22 cellular contexts compared by ENCODE assay signal in the genomic region with DNA sequence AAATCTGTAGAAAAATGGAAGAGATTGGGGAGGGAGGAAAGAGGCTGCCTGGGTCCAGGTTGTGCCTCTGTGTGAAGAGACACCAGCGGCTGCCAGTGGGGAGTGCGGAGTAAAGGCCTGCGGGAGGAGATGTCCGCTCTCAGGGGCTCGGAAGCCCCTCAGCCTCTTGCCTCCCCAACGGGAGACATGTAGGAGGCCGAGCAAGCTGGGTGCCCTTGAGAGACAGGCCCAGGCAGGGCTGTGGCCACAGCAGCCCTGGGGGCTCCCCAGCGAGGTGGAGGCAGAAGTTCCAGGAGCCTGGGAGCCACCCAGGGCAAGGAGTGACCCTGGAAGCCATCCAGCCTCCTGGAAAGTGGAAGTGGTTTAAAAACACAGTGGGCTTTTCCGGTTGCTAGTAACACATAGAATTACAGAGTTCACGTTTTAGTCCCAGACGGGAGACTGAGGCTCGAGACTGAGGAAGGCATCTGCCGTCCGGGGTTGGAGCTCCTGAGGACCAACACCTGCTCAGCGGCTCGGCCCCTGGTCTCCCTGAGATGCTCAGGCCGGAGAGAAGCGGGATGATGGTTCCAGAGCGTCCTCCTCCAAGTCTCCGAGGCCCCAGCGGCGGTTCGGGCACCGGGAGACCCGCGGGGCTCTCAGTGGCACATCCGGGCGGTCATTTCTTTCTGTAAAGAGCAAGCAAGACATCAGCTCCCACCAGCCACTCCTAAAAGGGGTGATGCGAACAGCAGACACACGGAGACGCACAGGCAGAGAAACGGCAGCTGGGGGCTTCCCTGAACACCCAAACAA. TPM values are rescaled to one million over a fixed set of nuclear protein-coding genes. Genes with fewer than 3 reads are reported as not detected.
A peak's percentile ranks its signal among the peaks of the same experiment; 100 is the strongest.
DNase-seq lines count a peak whose midpoint lies in the region; ATAC-seq, FAIRE-seq and TF ChIP-seq lines count a peak whose summit lies in the region.
"Had no signal": no experiment of that assay in that cellular context is flagged by ENCODE, and none has a peak within 500 bp of the region (broad histone marks: within the 10 kb centered on the region; RNA-seq: fewer than 3 reads in every experiment).

No MANE protein-coding gene starts in this region.

- dilution Hi-C loops in mammary epithelial cell (cut with HindIII; ENCODE audit: low sequenced_read_pairs): no loop called here

- peaks cover 57% of the 10 kb centered on the region for H3K36me3 Mint-ChIP-seq in stimulated activated naive CD8-positive, alpha-beta T cell treated with anti-CD3 and anti-CD28 coated beads, Interleukin-15, Interleukin-2, amounts not matched to agents 100 ng/mL and 50 ng/mL, for 24 hours (ENCODE audit: low read depth)
- peaks cover 41% of the 10 kb centered on the region for H3K36me3 Mint-ChIP-seq in activated CD4-positive, alpha-beta memory T cell treated with anti-CD3 and anti-CD28 coated beads for 36 hours

- H2AK5ac ChIP-seq in neuronal stem cell (ENCODE audit: low read depth, low read length): no peak overlapping the region

- H3K27ac ChIP-seq in kidney (ENCODE audit: low read depth in 2 of 2, low read length in 2 of 2): no peak overlapping the region
- peak overlapping the region in 2 of 4 donors; percentile 3 to 43 for H3K27ac ChIP-seq in gastroesophageal sphincter
- no peak overlapping the region for H3K27ac ChIP-seq in mammary epithelial cell (ENCODE audit: insufficient read depth, low read depth, low read length)
- H3K27ac ChIP-seq in neuronal stem cell (replicated peaks; ENCODE audit: low read length): no peak overlapping the region
- H3K27ac ChIP-seq: pancreas had no signal

- H3K9me3 Mint-ChIP-seq in stimulated activated naive CD8-positive, alpha-beta T cell treated with anti-CD3 and anti-CD28 coated beads, Interleukin-15, Interleukin-2, amounts not matched to agents 100 ng/mL and 50 ng/mL, for 24 hours: no peaks in the 10 kb centered on the region
- no peaks in the 10 kb centered on the region for H3K9me3 Mint-ChIP-seq in activated CD4-positive, alpha-beta memory T cell treated with anti-CD3 and anti-CD28 coated beads for 36 hours

- H3K79me2 ChIP-seq in mammary epithelial cell (ENCODE audit: insufficient read depth, low read length): peaks cover 9% of the 10 kb centered on the region

- no peak overlapping the region for H2BK120ac ChIP-seq in neuronal stem cell (ENCODE audit: low read depth, low read length)

- in situ Hi-C loops in mammary epithelial cell (cut with MboI; ENCODE audit: low sequenced_read_pairs in 2 of 2): no loop called here

- intact Hi-C loops in activated CD4-positive, alpha-beta memory T cell treated with anti-CD3 and anti-CD28 coated beads for 36 hours (cut with micrococcal nuclease): no loop called here
- intact Hi-C loops in kidney (cut with DNase I) (loop anchor here (5.0 kb wide), 1 partner anchor 51 kb away; no protein-coding TSS in a partner anchor), mammary epithelial cell (cut with micrococcal nuclease) (no loop called here)

- no peak overlapping the region for H3K23ac ChIP-seq in neuronal stem cell (ENCODE audit: low read depth, low read length, poor library complexity)

- no peak overlapping the region for H2BK15ac ChIP-seq in neuronal stem cell (ENCODE audit: low read length)

- WGBS in gastroesophageal sphincter (ENCODE audit: low coverage in 1 of 2), 2 donors: 89% methylated on average over 9 of the region's 32 CpGs; no CpG with 5 or more reads in 1 of the 2 donors
- 89% methylated on average over 28 of the region's 32 CpGs for WGBS in mammary epithelial cell (ENCODE audit: low coverage, missing lambda C conversion rate)
- no CpG with 5 or more reads among the region's 32 CpGs for WGBS in neuronal stem cell (ENCODE audit: extremely low coverage in 2 of 2, insufficient read length in 2 of 2, insufficient replicate concordance in 1 of 2), 2 donors

- TF ChIP-seq CTCF in kidney (IDR thresholded peaks at IDR 0.05; ENCODE audit: borderline replicate concordance, extremely low read depth, insufficient read depth): no peak
- no peak for TF ChIP-seq CTCF in gastroesophageal sphincter (IDR thresholded peaks at IDR 0.05)
- no peak for TF ChIP-seq CTCF in mammary epithelial cell (conservative IDR thresholded peaks at IDR 0.05 in 1 of 2, IDR thresholded peaks at IDR 0.05 in 1 of 2; ENCODE audit: extremely low read depth in 1 of 2, insufficient read depth in 1 of 2, low read depth in 1 of 2, low read length in 2 of 2)

- no peak for TF ChIP-seq POLR2A in gastroesophageal sphincter (IDR thresholded peaks at IDR 0.05)

- POLR2A ChIA-PET in activated CD4-positive, alpha-beta memory T cell treated with anti-CD3 and anti-CD28 coated beads for 36 hours (lab: Charles Lee): interaction anchor here (2.2 kb wide), 1 partner anchor 10 kb away, joined by 8 read pairs; no protein-coding TSS in a partner anchor

- H3K27me3 ChIP-seq in gastroesophageal sphincter (no peaks in the 10 kb centered on the region), mammary epithelial cell (ENCODE audit: insufficient read depth, low read length) (no peaks in the 10 kb centered on the region), neuronal stem cell (ENCODE audit: control insufficient read depth in 3 of 3, insufficient read depth in 3 of 3, low read depth in 1 of 3, low read length in 3 of 3) (no peaks in the 10 kb centered on the region)
- H3K27me3 ChIP-seq: body of pancreas, colonic mucosa, pancreas, testis had no signal

- H4K91ac ChIP-seq in neuronal stem cell (ENCODE audit: low read depth, low read length, poor library complexity): no peak overlapping the region

- no peaks in the 10 kb centered on the region for H3K4me1 ChIP-seq in kidney (ENCODE audit: control insufficient read depth in 1 of 2, insufficient read depth in 1 of 2, low read depth in 1 of 2, low read length in 2 of 2)
- peaks cover 0 to 23% (median 5%) of the 10 kb centered on the region in 3 donors for H3K4me1 ChIP-seq in gastroesophageal sphincter
- H3K4me1 ChIP-seq in mammary epithelial cell (ENCODE audit: insufficient read depth, low read length): no peaks in the 10 kb centered on the region
- H3K4me1 ChIP-seq in neuronal stem cell (ENCODE audit: control insufficient read depth in 2 of 2, insufficient read depth in 1 of 2, low read depth in 1 of 2, low read length in 2 of 2): peaks cover 0 to 2% of the 10 kb centered on the region in 2 donors

- peaks cover 21% of the 10 kb centered on the region for H3K4me1 Mint-ChIP-seq in stimulated activated naive CD8-positive, alpha-beta T cell treated with anti-CD3 and anti-CD28 coated beads, Interleukin-15, Interleukin-2, amounts not matched to agents 100 ng/mL and 50 ng/mL, for 24 hours (ENCODE audit: low read depth)
- peaks cover 12% of the 10 kb centered on the region for H3K4me1 Mint-ChIP-seq in activated CD4-positive, alpha-beta memory T cell treated with anti-CD3 and anti-CD28 coated beads for 36 hours (ENCODE audit: low read depth)

- no peak overlapping the region for H3K14ac ChIP-seq in neuronal stem cell (ENCODE audit: low read length)

- no peak for TF ChIP-seq EP300 in gastroesophageal sphincter (IDR thresholded peaks at IDR 0.05)

- H4K8ac ChIP-seq in neuronal stem cell (ENCODE audit: low read depth, low read length): no peak overlapping the region

- peaks cover 2% of the 10 kb centered on the region for H3K79me1 ChIP-seq in neuronal stem cell (ENCODE audit: low read depth, low read length)

- no peak for ATAC-seq in stimulated activated naive CD8-positive, alpha-beta T cell treated with anti-CD3 and anti-CD28 coated beads, Interleukin-15, Interleukin-2, amounts not matched to agents 100 U/mL and 50 U/mL, for 24 hours
- no peak for ATAC-seq in gastroesophageal sphincter
- ATAC-seq: body of pancreas, left lobe of liver, pancreas had no signal

- FAIRE-seq in kidney (lab: Jason Lieb, UNC): no peak
- FAIRE-seq: frontal cortex, G401.6, GM12892, pancreas, TTC549 had no signal

- CTCF ChIA-PET in activated CD4-positive, alpha-beta memory T cell treated with anti-CD3 and anti-CD28 coated beads for 36 hours (lab: Charles Lee): no interaction called here
- CTCF ChIA-PET in mammary epithelial cell (lab: Charles Lee; ENCODE audit: low non-redundant PET): no interaction called here

- no peak overlapping the region for H2BK12ac ChIP-seq in neuronal stem cell (ENCODE audit: low read length)

- H2AFZ ChIP-seq in mammary epithelial cell (ENCODE audit: low read depth, low read length) (no peak overlapping the region), neuronal stem cell (ENCODE audit: low read length) (no peak overlapping the region)

- no TSS peak for BruUV-seq in mammary epithelial cell (replicated peaks; lab: Mats Ljungman, UMichigan)

- no peaks in the 10 kb centered on the region for H3K27me3 Mint-ChIP-seq in stimulated activated naive CD8-positive, alpha-beta T cell treated with anti-CD3 and anti-CD28 coated beads, Interleukin-15, Interleukin-2, amounts not matched to agents 100 ng/mL and 50 ng/mL, for 24 hours
- H3K27me3 Mint-ChIP-seq in activated CD4-positive, alpha-beta memory T cell treated with anti-CD3 and anti-CD28 coated beads for 36 hours: no peaks in the 10 kb centered on the region

- H3K36me3 ChIP-seq in kidney (ENCODE audit: control insufficient read depth in 1 of 2, insufficient read depth in 2 of 2, low read length in 2 of 2) (peaks cover 6 to 8% of the 10 kb centered on the region in 2 donors), gastroesophageal sphincter (peaks cover 0 to 72% of the 10 kb centered on the region in 2 donors), mammary epithelial cell (ENCODE audit: insufficient read depth, low read length) (peaks cover 28% of the 10 kb centered on the region), neuronal stem cell (replicated peaks in 1 of 2; ENCODE audit: control insufficient read depth in 2 of 2, insufficient read depth in 2 of 2, low read length in 2 of 2) (peaks cover 28 to 69% of the 10 kb centered on the region in 2 donors)

- no peak for DNase-seq in stimulated activated naive CD8-positive, alpha-beta T cell treated with anti-CD3 and anti-CD28 coated beads, Interleukin-15, Interleukin-2, amounts not matched to agents 100 U/mL and 50 U/mL, for 24 hours
- DNase-seq in activated CD4-positive, alpha-beta memory T cell treated with anti-CD3 and anti-CD28 coated beads for 36 hours: no peak
- DNase-seq in kidney (peak; percentile 63), NCI-H2107 (lab: John Stamatoyannopoulos, UW) (no peak), mammary epithelial cell (no peak), neuronal stem cell (ENCODE audit: low spot score) (no peak)
- DNase-seq: body of pancreas; colonic mucosa; MM.1S; NCI-H1694 treated with DMSO at 0.1 percent for 48 hours; NCI-H446 treated with DMSO at 0.1 percent for 48 hours; SIG-M5; stimulated activated CD4-positive, alpha-beta T cell treated with anti-CD3 and anti-CD28 coated beads, Interleukin-2, amount 100 ng/mL, for 48 hours; testis had no signal

- H2BK5ac ChIP-seq in neuronal stem cell (ENCODE audit: low read length): no peak overlapping the region

- peak overlapping the region; percentile 11 for H3K27ac Mint-ChIP-seq in stimulated activated naive CD8-positive, alpha-beta T cell treated with anti-CD3 and anti-CD28 coated beads, Interleukin-15, Interleukin-2, amounts not matched to agents 100 ng/mL and 50 ng/mL, for 24 hours
- H3K27ac Mint-ChIP-seq in activated CD4-positive, alpha-beta memory T cell treated with anti-CD3 and anti-CD28 coated beads for 36 hours: peak overlapping the region; percentile 57

- H3K9ac ChIP-seq in kidney (ENCODE audit: low read length in 2 of 2) (no peak overlapping the region), mammary epithelial cell (ENCODE audit: insufficient read depth, low read length) (no peak overlapping the region), neuronal stem cell (ENCODE audit: low read depth, low read length, poor library complexity) (no peak overlapping the region)

- no peaks in the 10 kb centered on the region for H4K20me1 ChIP-seq in mammary epithelial cell (ENCODE audit: insufficient read depth, low read length)

- H3K4ac ChIP-seq in neuronal stem cell (ENCODE audit: low read length): no peak overlapping the region

- H3K4me3 Mint-ChIP-seq in stimulated activated naive CD8-positive, alpha-beta T cell treated with anti-CD3 and anti-CD28 coated beads, Interleukin-15, Interleukin-2, amounts not matched to agents 100 ng/mL and 50 ng/mL, for 24 hours: no peak overlapping the region
- H3K4me3 Mint-ChIP-seq in activated CD4-positive, alpha-beta memory T cell treated with anti-CD3 and anti-CD28 coated beads for 36 hours: no peak overlapping the region

- H3K9me3 ChIP-seq in kidney (ENCODE audit: control insufficient read depth in 1 of 2, low read length in 2 of 2) (no peaks in the 10 kb centered on the region), gastroesophageal sphincter (no peaks in the 10 kb centered on the region), mammary epithelial cell (replicated peaks; ENCODE audit: insufficient read depth, low read length) (no peaks in the 10 kb centered on the region), neuronal stem cell (replicated peaks in 1 of 2; ENCODE audit: control insufficient read depth in 2 of 2, insufficient read depth in 1 of 2, low read depth in 1 of 2, low read length in 2 of 2) (peaks cover 0 to 2% of the 10 kb centered on the region in 2 donors)
- H3K9me3 ChIP-seq: body of pancreas, colonic mucosa, pancreas, testis had no signal

- no peak overlapping the region for H3K4me2 ChIP-seq in mammary epithelial cell (ENCODE audit: insufficient read depth, low read depth, low read length)
- H3K4me2 ChIP-seq in neuronal stem cell (ENCODE audit: insufficient read depth, low read length, poor library complexity, severe bottlenecking): no peak overlapping the region

- H3K18ac ChIP-seq in neuronal stem cell (ENCODE audit: low read length): no peak overlapping the region

- H3K4me3 ChIP-seq in kidney (ENCODE audit: low read length in 2 of 2) (no peak overlapping the region), gastroesophageal sphincter (no peak overlapping the region), mammary epithelial cell (replicated peaks in 1 of 3; ENCODE audit: insufficient read depth in 1 of 3, low read depth in 2 of 3, low read length in 3 of 3) (no peak overlapping the region), neuronal stem cell (ENCODE audit: low read length in 2 of 2) (no peak overlapping the region)
- H3K4me3 ChIP-seq: body of pancreas, colonic mucosa, pancreas, testis had no signal

RNA-seq across cellular contexts. Expression of a gene that starts 21.9 kb away (rescaled TPM):
- total RNA-seq in activated CD4-positive, alpha-beta memory T cell treated with anti-CD3 and anti-CD28 coated beads for 36 hours: 100 to 1,000 TPM; 143 to 157 TPM
- total RNA-seq in kidney (190 TPM), gastroesophageal sphincter (100 to 1,000 TPM in 3 of 4 donors, 10 to 100 TPM in 1; 98.4 to 195 (median 173) TPM), mammary epithelial cell (100 to 1,000 TPM in 1 of 2 donors, 10 to 100 TPM in 1; 91.7 to 248 TPM)
- polyA plus RNA-seq in kidney (ENCODE audit: insufficient read depth, low read depth, low replicate concordance) (67.2 TPM), mammary epithelial cell (152 TPM)
- polyA minus RNA-seq in mammary epithelial cell: 244 TPM
- polyA plus RNA-seq in neuronal stem cell (2013, experiment 1 of 2): 138 TPM
- polyA plus RNA-seq in neuronal stem cell (2013, experiment 2 of 2): 146 TPM

RNA-seq across cellular contexts. Expression of a gene that starts 23.2 kb away (rescaled TPM):
- total RNA-seq in activated CD4-positive, alpha-beta memory T cell treated with anti-CD3 and anti-CD28 coated beads for 36 hours: 100 to 1,000 TPM; 117 to 122 TPM
- total RNA-seq in kidney (59.7 TPM), gastroesophageal sphincter (10 to 100 TPM; 29.0 to 69.9 (median 38.6) TPM), mammary epithelial cell (10 to 100 TPM; 22.0 to 91.4 TPM)
- polyA plus RNA-seq in kidney (ENCODE audit: insufficient read depth, low read depth, low replicate concordance) (16.9 TPM), mammary epithelial cell (84.2 TPM)
- 147 TPM for polyA minus RNA-seq in mammary epithelial cell
- polyA plus RNA-seq in neuronal stem cell (2013, experiment 1 of 2): 15.6 TPM
- 16.1 TPM for polyA plus RNA-seq in neuronal stem cell (2013, experiment 2 of 2)

RNA-seq across cellular contexts. Expression of a gene that starts 23.8 kb away (rescaled TPM):
- total RNA-seq in activated CD4-positive, alpha-beta memory T cell treated with anti-CD3 and anti-CD28 coated beads for 36 hours: 10 to 100 TPM; 14.2 to 16.4 TPM
- total RNA-seq in kidney (4.3 TPM), gastroesophageal sphincter (10 to 100 TPM in 1 of 4 donors, 1 to 10 TPM in 3; 2.4 to 17.3 (median 4.3) TPM), mammary epithelial cell (10 to 100 TPM in 1 of 2 donors, 1 to 10 TPM in 1; 1.2 to 11.2 TPM)
- polyA plus RNA-seq in kidney (ENCODE audit: insufficient read depth, low read depth, low replicate concordance) (8.9 TPM), mammary epithelial cell (12.6 TPM)
- polyA minus RNA-seq in mammary epithelial cell: 8.8 TPM
- 2.5 TPM for polyA plus RNA-seq in neuronal stem cell (2013, experiment 1 of 2)
- polyA plus RNA-seq in neuronal stem cell (2013, experiment 2 of 2): 2.3 TPM

RNA-seq across cellular contexts. Expression of a gene that starts 57.4 kb away (rescaled TPM):
- total RNA-seq in activated CD4-positive, alpha-beta memory T cell treated with anti-CD3 and anti-CD28 coated beads for 36 hours: 10 to 100 TPM; 37.3 to 42.9 TPM
- total RNA-seq in kidney (70.3 TPM), gastroesophageal sphincter (100 to 1,000 TPM in 1 of 4 donors, 10 to 100 TPM in 3; 44.0 to 125 (median 59.9) TPM), mammary epithelial cell (10 to 100 TPM; 39.5 to 62.8 TPM)
- polyA plus RNA-seq in kidney (ENCODE audit: insufficient read depth, low read depth, low replicate concordance) (57.0 TPM), mammary epithelial cell (25.9 TPM)
- 39.2 TPM for polyA minus RNA-seq in mammary epithelial cell
- polyA plus RNA-seq in neuronal stem cell (2013, experiment 1 of 2): 148 TPM
- 141 TPM for polyA plus RNA-seq in neuronal stem cell (2013, experiment 2 of 2)
